10 cellular contexts compared by ENCODE assay signal in the genomic region with DNA sequence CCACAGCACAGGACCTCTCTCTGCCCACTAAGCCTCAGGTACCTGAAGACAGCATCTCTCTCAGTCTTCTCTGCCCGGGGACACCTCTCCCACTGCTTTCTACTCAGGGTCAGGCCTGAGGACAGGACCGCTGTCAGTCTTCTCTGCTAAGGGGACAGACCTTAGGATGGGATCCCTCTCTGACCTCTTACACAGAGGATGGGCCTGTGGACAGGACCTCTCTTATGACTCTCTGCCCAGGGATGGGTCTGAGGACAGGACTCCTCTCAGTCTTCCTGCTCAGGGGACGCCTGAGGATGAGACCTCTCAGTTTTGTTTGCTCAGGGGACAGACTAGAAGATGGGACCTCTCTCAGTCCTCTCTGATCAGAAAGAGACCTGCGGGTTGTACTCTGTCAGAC. TPM values are rescaled to one million over a fixed set of nuclear protein-coding genes. Genes with fewer than 3 reads are reported as not detected.
"Had no signal": no experiment of that assay in that cellular context is flagged by ENCODE, and none has a peak within 500 bp of the region (broad histone marks: within the 10 kb centered on the region; RNA-seq: fewer than 3 reads in every experiment).

No MANE protein-coding gene starts in this region.

RNA-seq across cellular contexts. Expression of a gene that starts 8.5 kb away (rescaled TPM):
- total RNA-seq: OCI-LY7, PC-3, PC-9, Peyer's patch, Right ventricle myocardium inferior, Right ventricle myocardium superior, RPMI7951, SJCRH30, SK-MEL-5 had no signal
- polyA plus RNA-seq: SK-N-SH had no signal
